9 cellular contexts compared by ENCODE assay signal in genomic region chr11:8090756-8091155, GRCh38. TPM values are rescaled to one million over a fixed set of nuclear protein-coding genes. Genes with fewer than 3 reads are reported as not detected.
DNase-seq lines count a peak whose midpoint lies in the region; ATAC-seq and TF ChIP-seq lines count a peak whose summit lies in the region.
"Had no signal": no experiment of that assay in that cellular context is flagged by ENCODE, and none has a peak within 500 bp of the region (broad histone marks: within the 10 kb centered on the region; RNA-seq: fewer than 3 reads in every experiment).

No MANE protein-coding gene starts in this region.

- peaks cover 3% of the 10 kb centered on the region for H3K27me3 ChIP-seq in kidney epithelial cell (ENCODE audit: control insufficient read depth, insufficient read depth, low read length)
- no peaks in the 10 kb centered on the region for H3K27me3 ChIP-seq in MG63

- no peak overlapping the region for H3K4me3 ChIP-seq in kidney epithelial cell (ENCODE audit: low read depth, low read length)
- no peak overlapping the region for H3K4me3 ChIP-seq in MG63

- peak; percentile 66 for TF ChIP-seq CTCF in kidney epithelial cell (IDR thresholded peaks at IDR 0.05; ENCODE audit: insufficient read depth, low read length, poor library complexity, severe bottlenecking)

- H3K4me3 Mint-ChIP-seq in activated CD8-positive, alpha-beta T cell treated with anti-CD3 and anti-CD28 coated beads, Interleukin-2, amount 10 ng/mL, durations not matched to agents 7 days and 5 days: no peak overlapping the region
- H3K4me3 Mint-ChIP-seq: stimulated activated naive CD8-positive, alpha-beta T cell treated with anti-CD3 and anti-CD28 coated beads, Interleukin-15, Interleukin-2, amounts not matched to agents 100 ng/mL and 50 ng/mL, for 24 hours had no signal

- no peak overlapping the region for H3K27ac Mint-ChIP-seq in activated CD8-positive, alpha-beta T cell treated with anti-CD3 and anti-CD28 coated beads, Interleukin-2, amount 10 ng/mL, durations not matched to agents 7 days and 5 days

- H3K27me3 Mint-ChIP-seq in activated CD8-positive, alpha-beta T cell treated with anti-CD3 and anti-CD28 coated beads, Interleukin-2, amount 10 ng/mL, durations not matched to agents 7 days and 5 days (ENCODE audit: low read depth): no peaks in the 10 kb centered on the region
- H3K27me3 Mint-ChIP-seq: stimulated activated naive CD8-positive, alpha-beta T cell treated with anti-CD3 and anti-CD28 coated beads, Interleukin-15, Interleukin-2, amounts not matched to agents 100 ng/mL and 50 ng/mL, for 24 hours had no signal

- CTCF ChIA-PET in HEK293T (lab: Yijun Ruan, JAX): interaction anchor here (0.5 to 3.9 kb wide), 15 partner anchors 9 to 460 kb away, joined by 3 to 31 read pairs (median 6); partner anchors contain the start of gene TUB
- CTCF ChIA-PET in activated CD8-positive, alpha-beta T cell treated with anti-CD3 and anti-CD28 coated beads, Interleukin-2, amount 10 ng/mL, durations not matched to agents 7 days and 5 days (lab: Charles Lee): interaction anchor here (0.9 to 14.7 kb wide), 12 partner anchors 9 to 101 kb away, joined by 3 to 152 read pairs (median 6); no protein-coding TSS in a partner anchor

- H3K36me3 Mint-ChIP-seq in activated CD8-positive, alpha-beta T cell treated with anti-CD3 and anti-CD28 coated beads, Interleukin-2, amount 10 ng/mL, durations not matched to agents 7 days and 5 days (ENCODE audit: low read depth): no peaks in the 10 kb centered on the region

- no peaks in the 10 kb centered on the region for H3K9me3 ChIP-seq in MG63

- DNase-seq in COLO668 (lab: John Stamatoyannopoulos, UW; ENCODE audit: unreplicated experiment): peak; percentile 15
- DNase-seq in HEK293T (ENCODE audit: extremely low spot score): peak; percentile 46
- DNase-seq in activated CD8-positive, alpha-beta T cell treated with anti-CD3 and anti-CD28 coated beads, Interleukin-2, amount 10 ng/mL, durations not matched to agents 7 days and 5 days: peak; percentile 42
- DNase-seq in kidney epithelial cell (ENCODE audit: low read depth): no peak
- no peak for DNase-seq in MG63
- no peak for DNase-seq in SKM-1 (lab: John Stamatoyannopoulos, UW; ENCODE audit: unreplicated experiment)

- no peaks in the 10 kb centered on the region for H3K4me1 Mint-ChIP-seq in activated CD8-positive, alpha-beta T cell treated with anti-CD3 and anti-CD28 coated beads, Interleukin-2, amount 10 ng/mL, durations not matched to agents 7 days and 5 days (ENCODE audit: low read depth)

- no peak for ATAC-seq in activated CD8-positive, alpha-beta T cell treated with anti-CD3 and anti-CD28 coated beads, Interleukin-2, amount 10 ng/mL, durations not matched to agents 7 days and 5 days
- no peak for ATAC-seq in GM18907 (IDR thresholded peaks at IDR 0.05; ENCODE audit: unreplicated experiment)
- no peak for ATAC-seq in activated CD4-positive, CD25-positive, alpha-beta regulatory T cell treated with anti-CD3 and anti-CD28 coated beads, Interleukin-2, amount 50 U/mL, for 24 hours

- H3K36me3 ChIP-seq in kidney epithelial cell (ENCODE audit: control insufficient read depth, insufficient read depth, low read length): no peaks in the 10 kb centered on the region
- peaks cover 14% of the 10 kb centered on the region for H3K36me3 ChIP-seq in MG63

- POLR2A ChIA-PET in HEK293T (lab: Yijun Ruan, JAX): interaction anchor here (0.6 to 1.2 kb wide), 4 partner anchors 9 to 494 kb away, joined by 3 to 4 read pairs (median 4); partner anchors contain the start of gene TUB
- POLR2A ChIA-PET in activated CD8-positive, alpha-beta T cell treated with anti-CD3 and anti-CD28 coated beads, Interleukin-2, amount 10 ng/mL, durations not matched to agents 7 days and 5 days (lab: Charles Lee): interaction anchor here (1.2 kb wide), 1 partner anchor 104 kb away, joined by 4 read pairs; the partner anchor contains the start of gene EIF3F

- H3K9me3 Mint-ChIP-seq in activated CD8-positive, alpha-beta T cell treated with anti-CD3 and anti-CD28 coated beads, Interleukin-2, amount 10 ng/mL, durations not matched to agents 7 days and 5 days (ENCODE audit: insufficient read depth): no peaks in the 10 kb centered on the region
- H3K9me3 Mint-ChIP-seq: stimulated activated naive CD8-positive, alpha-beta T cell treated with anti-CD3 and anti-CD28 coated beads, Interleukin-15, Interleukin-2, amounts not matched to agents 100 ng/mL and 50 ng/mL, for 24 hours had no signal

TF ChIP-seq in HEK293T, 16 proteins besides CTCF, POLR2A, EP300 and RAD21:
- TF ChIP-seq BHLHE40 (IDR thresholded peaks at IDR 0.05; ENCODE audit: borderline replicate concordance): no peak
- no peak for TF ChIP-seq NFRKB (IDR thresholded peaks at IDR 0.05)

RNA-seq across cellular contexts. Expression of gene TUB, which starts 9.7 kb away (rescaled TPM):
- not detected for total RNA-seq in activated CD8-positive, alpha-beta T cell treated with anti-CD3 and anti-CD28 coated beads, Interleukin-2, amount 10 ng/mL, durations not matched to agents 7 days and 5 days
- 3.3 and 3.6 TPM in 2 replicates for total RNA-seq in kidney epithelial cell
- total RNA-seq in MG63 (2014; rRNA removed; shearing (Covaris generic); ENCODE audit: low replicate concordance): 19.2 and 23.6 TPM in 2 replicates

Comparison
In these comparisons a context has a peak if more than half of its experiments do, and no peak if none do; other contexts are left out.
1. DNase-seq: peak in COLO668 (single experiment), HEK293T (single experiment) and activated CD8-positive, alpha-beta T cell treated with anti-CD3 and anti-CD28 coated beads, Interleukin-2, amount 10 ng/mL, durations not matched to agents 7 days and 5 days (single experiment); none in kidney epithelial cell (single experiment), MG63 (single experiment) and SKM-1 (single experiment).